Comparison of ENCODE assay signal across 1 cellular context in genomic region chr15:73593278-73594074, GRCh38.
TF ChIP-seq lines count a peak whose summit lies in the region.

No MANE protein-coding gene starts in this region.

TF ChIP-seq in PFSK-1, 5 proteins besides CTCF, POLR2A, EP300 and RAD21 (continued from another document):
- TF ChIP-seq REST (IDR thresholded peaks at IDR 0.05; ENCODE audit: insufficient read depth in 1 of 2, low read depth in 2 of 2, low read length in 2 of 2), result no peak
- peak; percentile 27 for TF ChIP-seq FOXP2 (optimal IDR thresholded peaks at IDR 0.05; ENCODE audit: borderline replicate concordance, extremely low read depth, extremely low read length, insufficient read depth)
- no peak for TF ChIP-seq TAF1 (IDR thresholded peaks at IDR 0.05; ENCODE audit: borderline replicate concordance, insufficient read depth, low read length)
- no peak for TF ChIP-seq POLR2AphosphoS5 (IDR thresholded peaks at IDR 0.05; ENCODE audit: low read depth, low read length)
TF ChIP-seq in PFSK-1: peak in this region for 1.
